ENCODE assay signal across 1 cellular context in genomic region chr6:117345292-117345610, GRCh38.
TF ChIP-seq lines count a peak whose summit lies in the region.

No MANE protein-coding gene starts in this region.

TF ChIP-seq in K562, 482 proteins besides CTCF, POLR2A, EP300 and RAD21 (continued from another document):
- TF ChIP-seq, protein P1, sequence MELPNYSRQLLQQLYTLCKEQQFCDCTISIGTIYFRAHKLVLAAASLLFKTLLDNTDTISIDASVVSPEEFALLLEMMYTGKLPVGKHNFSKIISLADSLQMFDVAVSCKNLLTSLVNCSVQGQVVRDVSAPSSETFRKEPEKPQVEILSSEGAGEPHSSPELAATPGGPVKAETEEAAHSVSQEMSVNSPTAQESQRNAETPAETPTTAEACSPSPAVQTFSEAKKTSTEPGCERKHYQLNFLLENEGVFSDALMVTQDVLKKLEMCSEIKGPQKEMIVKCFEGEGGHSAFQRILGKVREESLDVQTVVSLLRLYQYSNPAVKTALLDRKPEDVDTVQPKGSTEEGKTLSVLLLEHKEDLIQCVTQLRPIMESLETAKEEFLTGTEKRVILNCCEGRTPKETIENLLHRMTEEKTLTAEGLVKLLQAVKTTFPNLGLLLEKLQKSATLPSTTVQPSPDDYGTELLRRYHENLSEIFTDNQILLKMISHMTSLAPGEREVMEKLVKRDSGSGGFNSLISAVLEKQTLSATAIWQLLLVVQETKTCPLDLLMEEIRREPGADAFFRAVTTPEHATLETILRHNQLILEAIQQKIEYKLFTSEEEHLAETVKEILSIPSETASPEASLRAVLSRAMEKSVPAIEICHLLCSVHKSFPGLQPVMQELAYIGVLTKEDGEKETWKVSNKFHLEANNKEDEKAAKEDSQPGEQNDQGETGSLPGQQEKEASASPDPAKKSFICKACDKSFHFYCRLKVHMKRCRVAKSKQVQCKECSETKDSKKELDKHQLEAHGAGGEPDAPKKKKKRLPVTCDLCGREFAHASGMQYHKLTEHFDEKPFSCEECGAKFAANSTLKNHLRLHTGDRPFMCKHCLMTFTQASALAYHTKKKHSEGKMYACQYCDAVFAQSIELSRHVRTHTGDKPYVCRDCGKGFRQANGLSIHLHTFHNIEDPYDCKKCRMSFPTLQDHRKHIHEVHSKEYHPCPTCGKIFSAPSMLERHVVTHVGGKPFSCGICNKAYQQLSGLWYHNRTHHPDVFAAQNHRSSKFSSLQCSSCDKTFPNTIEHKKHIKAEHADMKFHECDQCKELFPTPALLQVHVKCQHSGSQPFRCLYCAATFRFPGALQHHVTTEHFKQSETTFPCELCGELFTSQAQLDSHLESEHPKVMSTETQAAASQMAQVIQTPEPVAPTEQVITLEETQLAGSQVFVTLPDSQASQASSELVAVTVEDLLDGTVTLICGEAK (IDR thresholded peaks at IDR 0.05) = no peak
- TF ChIP-seq, protein P1 (CRISPR knock-in tag; IDR thresholded peaks at IDR 0.05) = no peak
- TF ChIP-seq, protein P2, sequence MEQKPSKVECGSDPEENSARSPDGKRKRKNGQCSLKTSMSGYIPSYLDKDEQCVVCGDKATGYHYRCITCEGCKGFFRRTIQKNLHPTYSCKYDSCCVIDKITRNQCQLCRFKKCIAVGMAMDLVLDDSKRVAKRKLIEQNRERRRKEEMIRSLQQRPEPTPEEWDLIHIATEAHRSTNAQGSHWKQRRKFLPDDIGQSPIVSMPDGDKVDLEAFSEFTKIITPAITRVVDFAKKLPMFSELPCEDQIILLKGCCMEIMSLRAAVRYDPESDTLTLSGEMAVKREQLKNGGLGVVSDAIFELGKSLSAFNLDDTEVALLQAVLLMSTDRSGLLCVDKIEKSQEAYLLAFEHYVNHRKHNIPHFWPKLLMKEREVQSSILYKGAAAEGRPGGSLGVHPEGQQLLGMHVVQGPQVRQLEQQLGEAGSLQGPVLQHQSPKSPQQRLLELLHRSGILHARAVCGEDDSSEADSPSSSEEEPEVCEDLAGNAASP (IDR thresholded peaks at IDR 0.05) = no peak
- TF ChIP-seq KLF16 (IDR thresholded peaks at IDR 0.05) = no peak
- TF ChIP-seq ZNF830 (CRISPR knock-in tag; IDR thresholded peaks at IDR 0.05) = no peak
- TF ChIP-seq SIN3A (IDR thresholded peaks at IDR 0.05; ENCODE audit: borderline replicate concordance in 2 of 2, control insufficient read depth in 1 of 2, low read depth in 2 of 2, low read length in 2 of 2) = no peak
- no peak for TF ChIP-seq CTCFL (IDR thresholded peaks at IDR 0.05; ENCODE audit: borderline replicate concordance, insufficient read depth, low read depth, low read length, poor library complexity, severe bottlenecking)
- TF ChIP-seq TEAD4 (IDR thresholded peaks at IDR 0.05; ENCODE audit: low read length) = no peak
- TF ChIP-seq TEAD4 (CRISPR knock-in tag; IDR thresholded peaks at IDR 0.05; ENCODE audit: borderline replicate concordance) = no peak
TF ChIP-seq in K562: peak in this region for 0.
